ENCODE assay signal across 8 cellular contexts in the genomic region with DNA sequence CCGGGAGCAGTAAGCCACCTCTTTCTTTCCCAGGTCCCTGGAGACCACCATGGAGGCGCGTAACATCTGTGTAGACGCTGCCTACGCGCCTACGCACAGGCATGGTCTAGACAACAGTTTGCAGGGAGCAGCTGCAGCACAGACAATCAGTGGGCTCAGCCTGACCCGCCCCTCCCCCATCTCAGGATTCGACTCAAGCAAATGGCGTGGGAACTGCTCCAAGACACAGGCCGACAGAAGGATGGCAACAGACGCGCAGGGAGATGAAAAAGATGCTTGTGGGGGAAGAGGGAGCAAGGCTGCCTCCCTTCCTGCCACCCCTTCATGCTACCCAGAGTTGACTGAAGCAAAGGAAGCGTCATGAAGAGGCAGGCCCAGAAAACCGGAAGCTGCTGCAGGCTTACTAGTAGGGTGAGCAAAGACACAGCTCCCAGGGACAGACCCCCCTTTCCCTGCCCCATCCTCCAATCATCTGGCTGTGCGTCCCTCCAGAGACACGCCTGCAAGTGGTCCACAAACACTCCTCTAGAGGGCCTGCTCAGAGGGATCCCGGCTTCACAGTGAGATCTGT. TPM values are rescaled to one million over a fixed set of nuclear protein-coding genes. Genes with fewer than 3 reads are reported as not detected.
DNase-seq lines count a peak whose midpoint lies in the region; ATAC-seq and TF ChIP-seq lines count a peak whose summit lies in the region.

No MANE protein-coding gene starts in this region.

- peaks cover 5% of the 10 kb centered on the region for H3K36me3 ChIP-seq in ectodermal cell (ENCODE audit: control insufficient read depth, insufficient read depth, low read length)
- no peaks in the 10 kb centered on the region for H3K36me3 ChIP-seq in urinary bladder (ENCODE audit: insufficient read depth)
- no peaks in the 10 kb centered on the region for H3K36me3 ChIP-seq in Caco-2 (ENCODE audit: control insufficient read depth, insufficient read depth, low read length)

- DNase-seq in HL-60 (ENCODE audit: low read depth in 1 of 2, low spot score in 1 of 2) (peak in 1 of 2 experiments; percentile 76), GM19240 (ENCODE audit: insufficient read length, low spot score) (no peak), HEK293T (ENCODE audit: extremely low spot score) (no peak), Caco-2 (no peak)
- peak; percentile 73 for DNase-seq in activated CD4-positive, alpha-beta T cell treated with anti-CD3 and anti-CD28 coated beads for 36 hours
- peak; percentile 51 to 89 (median 78) for DNase-seq in naive thymus-derived CD8-positive, alpha-beta T cell

- H3K9me3 ChIP-seq in ectodermal cell (ENCODE audit: control insufficient read depth, low read length) (no peaks in the 10 kb centered on the region), Caco-2 (no peaks in the 10 kb centered on the region)

- CTCF ChIA-PET in activated CD4-positive, alpha-beta T cell treated with anti-CD3 and anti-CD28 coated beads for 36 hours (lab: Charles Lee) = interaction anchor here (0.6 to 4.1 kb wide), 9 partner anchors 12 to 484 kb away, joined by 3 to 31 read pairs (median 3); no protein-coding TSS in a partner anchor
- CTCF ChIA-PET in HEK293T (lab: Yijun Ruan, JAX) = no interaction called here
- CTCF ChIA-PET in Caco-2 (lab: Charles Lee) = no interaction called here

- H3K27ac ChIP-seq in HL-60 (replicated peaks) = peak overlapping the region; percentile 47; the same call in 1 of the 2 replicates
- H3K27ac ChIP-seq in ectodermal cell (ENCODE audit: insufficient read depth, low read depth, low read length, poor library complexity, severe bottlenecking) = peak overlapping the region; percentile 0
- H3K27ac ChIP-seq in urinary bladder (ENCODE audit: low read depth) = peak overlapping the region; percentile 14

- H3K9me3 Mint-ChIP-seq in activated CD4-positive, alpha-beta T cell treated with anti-CD3 and anti-CD28 coated beads for 36 hours (ENCODE audit: low read depth) = no peaks in the 10 kb centered on the region
- no peaks in the 10 kb centered on the region for H3K9me3 Mint-ChIP-seq in naive thymus-derived CD8-positive, alpha-beta T cell
- no peaks in the 10 kb centered on the region for H3K9me3 Mint-ChIP-seq in Caco-2 (ENCODE audit: unreplicated experiment)

- ATAC-seq in activated CD4-positive, alpha-beta T cell treated with anti-CD3 and anti-CD28 coated beads for 36 hours = peak; percentile 86
- peak; percentile 84 to 92 for ATAC-seq in naive thymus-derived CD8-positive, alpha-beta T cell

- peaks cover 50% of the 10 kb centered on the region for H3K4me1 Mint-ChIP-seq in activated CD4-positive, alpha-beta T cell treated with anti-CD3 and anti-CD28 coated beads for 36 hours
- peaks cover 30 to 56% (median 51%) of the 10 kb centered on the region in 4 donors for H3K4me1 Mint-ChIP-seq in naive thymus-derived CD8-positive, alpha-beta T cell
- H3K4me1 Mint-ChIP-seq in Caco-2 (ENCODE audit: low read depth, unreplicated experiment) = no peaks in the 10 kb centered on the region

- POLR2A ChIA-PET in activated CD4-positive, alpha-beta T cell treated with anti-CD3 and anti-CD28 coated beads for 36 hours (lab: Charles Lee) = interaction anchor here (0.6 to 1.2 kb wide), 6 partner anchors 21 to 1135 kb away, joined by 3 to 9 read pairs (median 4); a partner anchor contains a TSS
- POLR2A ChIA-PET in naive thymus-derived CD8-positive, alpha-beta T cell (lab: Charles Lee) = interaction anchor here (0.6 to 5.8 kb wide), 16 partner anchors 12 to 276 kb away, joined by 3 to 59 read pairs (median 4); a partner anchor contains a TSS
- POLR2A ChIA-PET in HEK293T (lab: Yijun Ruan, JAX) = no interaction called here
- POLR2A ChIA-PET in Caco-2 (lab: Charles Lee) = no interaction called here

- H3K27me3 ChIP-seq in HL-60 (ENCODE audit: insufficient read depth, poor library complexity, severe bottlenecking) = no peaks in the 10 kb centered on the region
- H3K27me3 ChIP-seq in ectodermal cell (ENCODE audit: control insufficient read depth, insufficient read depth, low read length, poor library complexity, severe bottlenecking) = no peaks in the 10 kb centered on the region
- no peaks in the 10 kb centered on the region for H3K27me3 ChIP-seq in Caco-2 (replicated peaks; ENCODE audit: control insufficient read depth, insufficient read depth, low read length)

- 75 to 78% methylated on average over 18 of the region's 18 CpGs for WGBS in ectodermal cell, 2 experiments
- 33% methylated on average over 18 of the region's 18 CpGs for WGBS in urinary bladder

- peaks cover 24% of the 10 kb centered on the region for H3K36me3 Mint-ChIP-seq in activated CD4-positive, alpha-beta T cell treated with anti-CD3 and anti-CD28 coated beads for 36 hours (ENCODE audit: low read depth)
- peaks cover 0 to 18% (median 0%) of the 10 kb centered on the region in 3 donors for H3K36me3 Mint-ChIP-seq in naive thymus-derived CD8-positive, alpha-beta T cell
- H3K36me3 Mint-ChIP-seq in Caco-2 (ENCODE audit: insufficient read depth, unreplicated experiment) = peaks cover 6% of the 10 kb centered on the region

- H3K27me3 Mint-ChIP-seq in activated CD4-positive, alpha-beta T cell treated with anti-CD3 and anti-CD28 coated beads for 36 hours = no peaks in the 10 kb centered on the region
- H3K27me3 Mint-ChIP-seq in naive thymus-derived CD8-positive, alpha-beta T cell = no peaks in the 10 kb centered on the region
- no peaks in the 10 kb centered on the region for H3K27me3 Mint-ChIP-seq in Caco-2 (ENCODE audit: insufficient read depth, unreplicated experiment)

- H3K4me3 ChIP-seq in HL-60 (replicated peaks; ENCODE audit: insufficient read depth, low read length) (no peak overlapping the region), ectodermal cell (ENCODE audit: insufficient read depth, low read depth, low read length) (no peak overlapping the region), urinary bladder (ENCODE audit: low read depth, low read length) (no peak overlapping the region), Caco-2 (ENCODE audit: low read depth, low read length) (no peak overlapping the region)

- BruUV-seq in Caco-2 (replicated peaks; lab: Mats Ljungman, UMichigan) = no TSS peak

- TF ChIP-seq CTCF in HL-60 (IDR thresholded peaks at IDR 0.05; ENCODE audit: insufficient read depth, low read length) (no peak), Caco-2 (IDR thresholded peaks at IDR 0.05; ENCODE audit: insufficient read depth in 1 of 2, low read depth in 1 of 2, low read length in 1 of 2, severe bottlenecking in 1 of 2, unreplicated experiment in 1 of 2) (no peak)

- peaks cover 17% of the 10 kb centered on the region for H3K4me1 ChIP-seq in ectodermal cell (ENCODE audit: control insufficient read depth, insufficient read depth, low read length)
- H3K4me1 ChIP-seq in urinary bladder (ENCODE audit: insufficient read depth) = no peaks in the 10 kb centered on the region
- H3K4me1 ChIP-seq in Caco-2 = no peaks in the 10 kb centered on the region

- intact Hi-C loops in activated CD4-positive, alpha-beta T cell treated with anti-CD3 and anti-CD28 coated beads for 36 hours (cut with DNase I, micrococcal nuclease) = loop anchor here in 1 of 2 experiments (5.0 kb wide), 1 partner anchor 59 kb away; a partner anchor contains a TSS
- intact Hi-C loops in Caco-2 (cut with micrococcal nuclease; ENCODE audit: unreplicated experiment) = no loop called here

- peak overlapping the region; percentile 87 for H3K27ac Mint-ChIP-seq in activated CD4-positive, alpha-beta T cell treated with anti-CD3 and anti-CD28 coated beads for 36 hours
- H3K27ac Mint-ChIP-seq in naive thymus-derived CD8-positive, alpha-beta T cell = peak overlapping the region; percentile 86 to 98 (median 95)
- H3K27ac Mint-ChIP-seq in Caco-2 (ENCODE audit: unreplicated experiment) = no peak overlapping the region

- H3K4me3 Mint-ChIP-seq in activated CD4-positive, alpha-beta T cell treated with anti-CD3 and anti-CD28 coated beads for 36 hours = no peak overlapping the region
- H3K4me3 Mint-ChIP-seq in naive thymus-derived CD8-positive, alpha-beta T cell = peak overlapping the region; percentile 4 to 80 (median 65)
- H3K4me3 Mint-ChIP-seq in Caco-2 (ENCODE audit: unreplicated experiment) = no peak overlapping the region

TF ChIP-seq in HEK293T, 16 proteins besides CTCF, POLR2A, EP300 and RAD21 (continues in another document):
- no peak for TF ChIP-seq ZNF384 (IDR thresholded peaks at IDR 0.05)
- no peak for TF ChIP-seq TARDBP (IDR thresholded peaks at IDR 0.05)
- no peak for TF ChIP-seq FOXA1 (IDR thresholded peaks at IDR 0.05)
- no peak for TF ChIP-seq LEF1 (IDR thresholded peaks at IDR 0.05; ENCODE audit: borderline replicate concordance)
- TF ChIP-seq NFRKB (IDR thresholded peaks at IDR 0.05) = no peak

RNA-seq across cellular contexts. Expression of a gene that starts 19.5 kb away (rescaled TPM):
- 10 to 100 TPM; 38.8 to 51.3 TPM for total RNA-seq in activated CD4-positive, alpha-beta T cell treated with anti-CD3 and anti-CD28 coated beads for 36 hours
- 30.9 TPM for polyA plus RNA-seq in ectodermal cell (2013, experiment 1 of 4)
- 29.5 TPM for polyA plus RNA-seq in ectodermal cell (2013, experiment 2 of 4)
- polyA plus RNA-seq in ectodermal cell (2013, experiment 3 of 4) = 23.0 TPM
- polyA plus RNA-seq in ectodermal cell (2013, experiment 4 of 4) = 25.0 TPM
- 10 to 100 TPM; 46.2 to 47.8 TPM for total RNA-seq in naive thymus-derived CD8-positive, alpha-beta T cell
- 10 to 100 TPM; 21.6 to 31.7 (median 23.6) TPM for polyA plus RNA-seq in naive thymus-derived CD8-positive, alpha-beta T cell
- total RNA-seq in urinary bladder = 11.8 TPM
- polyA plus RNA-seq in urinary bladder = 73.5 TPM
- total RNA-seq in Caco-2 (2022) = 26.7 and 29.7 TPM in 2 replicates

RNA-seq across cellular contexts. Expression of a gene that starts 31.5 kb away (rescaled TPM):
- total RNA-seq in activated CD4-positive, alpha-beta T cell treated with anti-CD3 and anti-CD28 coated beads for 36 hours = 10 to 100 TPM; 40.6 to 44.0 TPM
- polyA plus RNA-seq in ectodermal cell (2013, experiment 1 of 4) = 39.6 TPM
- polyA plus RNA-seq in ectodermal cell (2013, experiment 2 of 4) = 36.9 TPM
- polyA plus RNA-seq in ectodermal cell (2013, experiment 3 of 4) = 33.6 TPM
- 33.9 TPM for polyA plus RNA-seq in ectodermal cell (2013, experiment 4 of 4)
- 10 to 100 TPM; 40.8 to 47.1 TPM for total RNA-seq in naive thymus-derived CD8-positive, alpha-beta T cell
- polyA plus RNA-seq in naive thymus-derived CD8-positive, alpha-beta T cell = 100 to 1,000 TPM; 118 to 122 (median 121) TPM
- total RNA-seq in urinary bladder = 4.1 TPM
- 78.9 TPM for polyA plus RNA-seq in urinary bladder
- 19.6 and 20.7 TPM in 2 replicates for total RNA-seq in Caco-2 (2022)

RNA-seq across cellular contexts. Expression of a gene that starts 42.7 kb away (rescaled TPM):
- 1 to 10 TPM; 2.7 to 3.1 TPM for total RNA-seq in activated CD4-positive, alpha-beta T cell treated with anti-CD3 and anti-CD28 coated beads for 36 hours
- polyA plus RNA-seq in ectodermal cell (2013, experiment 1 of 4) = 5.7 TPM
- 4.8 TPM for polyA plus RNA-seq in ectodermal cell (2013, experiment 2 of 4)
- 12.3 TPM for polyA plus RNA-seq in ectodermal cell (2013, experiment 3 of 4)
- polyA plus RNA-seq in ectodermal cell (2013, experiment 4 of 4) = 12.4 TPM
- total RNA-seq in naive thymus-derived CD8-positive, alpha-beta T cell = 1 to 10 TPM; 1.2 to 1.6 TPM
- polyA plus RNA-seq in naive thymus-derived CD8-positive, alpha-beta T cell = 1 to 10 TPM in 1 of 3 donors, under 1 TPM in 2; 0.16 to 2.4 (median 0.43) TPM
- 27.7 TPM for total RNA-seq in urinary bladder
- polyA plus RNA-seq in urinary bladder = 74.7 TPM
- total RNA-seq in Caco-2 (2022) = 4.1 and 5.5 TPM in 2 replicates

Comparison
In these comparisons a context has a peak if more than half of its experiments do, and no peak if none do; other contexts are left out.
1. DNase-seq: peak in activated CD4-positive, alpha-beta T cell treated with anti-CD3 and anti-CD28 coated beads for 36 hours (single experiment) and naive thymus-derived CD8-positive, alpha-beta T cell (10 of 10); none in GM19240 (single experiment), HEK293T (single experiment) and Caco-2 (0 of 2).
2. H3K4me3 Mint-ChIP-seq: peak in naive thymus-derived CD8-positive, alpha-beta T cell (10 of 10); none in activated CD4-positive, alpha-beta T cell treated with anti-CD3 and anti-CD28 coated beads for 36 hours (single experiment) and Caco-2 (single experiment).
3. POLR2A ChIA-PET loops: an anchor here in activated CD4-positive, alpha-beta T cell treated with anti-CD3 and anti-CD28 coated beads for 36 hours (0.6 to 1.2 kb wide) and naive thymus-derived CD8-positive, alpha-beta T cell (0.6 to 5.8 kb wide); none called in HEK293T and Caco-2.
4. Peak in every context shown above with its lines, with median percentiles within 50 percentile points of each other: H3K27ac ChIP-seq.